In genomic region chr3:193207874-193208273, GRCh38 we compare ENCODE assay signal across 13 cellular contexts. TPM values are rescaled to one million over a fixed set of nuclear protein-coding genes. Genes with fewer than 3 reads are reported as not detected.
"Had no signal": no experiment of that assay in that cellular context is flagged by ENCODE, and none has a peak within 500 bp of the region (broad histone marks: within the 10 kb centered on the region; RNA-seq: fewer than 3 reads in every experiment).

No MANE protein-coding gene starts in this region.

- H3K36me3 ChIP-seq: ascending aorta, pancreas, WERI-Rb-1 had no signal

- H3K4me1 ChIP-seq: ascending aorta had no signal

- H3K36me3 Mint-ChIP-seq: activated naive CD4-positive, alpha-beta T cell treated with anti-CD3 and anti-CD28 coated beads, Interleukin-2, amount 10 ng/mL, durations not matched to agents 7 days and 5 days; naive B cell had no signal

- H3K27me3 Mint-ChIP-seq: activated naive CD4-positive, alpha-beta T cell treated with anti-CD3 and anti-CD28 coated beads, Interleukin-2, amount 10 ng/mL, durations not matched to agents 7 days and 5 days had no signal

- H3K4me3 Mint-ChIP-seq: activated naive CD4-positive, alpha-beta T cell treated with anti-CD3 and anti-CD28 coated beads, Interleukin-2, amount 10 ng/mL, durations not matched to agents 7 days and 5 days; naive B cell had no signal

- H3K4me3 ChIP-seq: ascending aorta, pancreas had no signal

- DNase-seq: activated CD4-positive, alpha-beta T cell treated with anti-CD3 and anti-CD28 coated beads, Interleukin-2, amount 50 U/mL, for 48 hours; activated naive CD4-positive, alpha-beta T cell treated with anti-CD3 and anti-CD28 coated beads, Interleukin-2, amount 10 ng/mL, durations not matched to agents 7 days and 5 days; dermis blood vessel endothelial cell; islet precursor cell; naive B cell; pancreas; stimulated activated CD4-positive, alpha-beta T cell treated with anti-CD3 and anti-CD28 coated beads, Interleukin-12 subunit alpha, Interleukin-12 subunit beta, amount 100 ng/mL, for 4 hours; stimulated activated CD4-positive, alpha-beta T cell treated with anti-CD3 and anti-CD28 coated beads, Interleukin-2, amount 100 ng/mL, for 24 hours; WERI-Rb-1 had no signal

- H3K4me1 Mint-ChIP-seq: activated naive CD4-positive, alpha-beta T cell treated with anti-CD3 and anti-CD28 coated beads, Interleukin-2, amount 10 ng/mL, durations not matched to agents 7 days and 5 days; naive B cell had no signal

- H3K27ac Mint-ChIP-seq: activated naive CD4-positive, alpha-beta T cell treated with anti-CD3 and anti-CD28 coated beads, Interleukin-2, amount 10 ng/mL, durations not matched to agents 7 days and 5 days; activated T-helper 2 cell treated with anti-CD3 and anti-CD28 coated beads, Interferon-gamma antibody, Interleukin-2, Interleukin-4, amounts not matched to agents 10 μg/mL and 5 μg/mL and 100 μg/mL, durations not matched to agents 14 hours and 24 hours and 36 hours; naive B cell had no signal

- H3K9me3 Mint-ChIP-seq: activated naive CD4-positive, alpha-beta T cell treated with anti-CD3 and anti-CD28 coated beads, Interleukin-2, amount 10 ng/mL, durations not matched to agents 7 days and 5 days; activated T-helper 2 cell treated with anti-CD3 and anti-CD28 coated beads, Interferon-gamma antibody, Interleukin-2, Interleukin-4, amounts not matched to agents 10 μg/mL and 5 μg/mL and 100 μg/mL, durations not matched to agents 14 hours and 24 hours and 36 hours had no signal

- H3K9me3 ChIP-seq: ascending aorta, pancreas had no signal

- H3K27me3 ChIP-seq: ascending aorta, pancreas had no signal

- ATAC-seq: left lobe of liver had no signal

- H3K27ac ChIP-seq: ascending aorta, epithelial cell of prostate, pancreas, WERI-Rb-1 had no signal

RNA-seq across cellular contexts. Expression of gene PLAAT1, which starts 33.1 kb away (rescaled TPM):
- total RNA-seq: activated T-helper 2 cell treated with anti-CD3 and anti-CD28 coated beads, Interferon-gamma antibody, Interleukin-2, Interleukin-4, amounts not matched to agents 10 μg/mL and 5 μg/mL and 100 μg/mL, durations not matched to agents 14 hours and 24 hours and 36 hours; ascending aorta; dermis blood vessel endothelial cell; left lobe of liver had no signal
